ENCODE assay signal across 18 cellular contexts in the genomic region with DNA sequence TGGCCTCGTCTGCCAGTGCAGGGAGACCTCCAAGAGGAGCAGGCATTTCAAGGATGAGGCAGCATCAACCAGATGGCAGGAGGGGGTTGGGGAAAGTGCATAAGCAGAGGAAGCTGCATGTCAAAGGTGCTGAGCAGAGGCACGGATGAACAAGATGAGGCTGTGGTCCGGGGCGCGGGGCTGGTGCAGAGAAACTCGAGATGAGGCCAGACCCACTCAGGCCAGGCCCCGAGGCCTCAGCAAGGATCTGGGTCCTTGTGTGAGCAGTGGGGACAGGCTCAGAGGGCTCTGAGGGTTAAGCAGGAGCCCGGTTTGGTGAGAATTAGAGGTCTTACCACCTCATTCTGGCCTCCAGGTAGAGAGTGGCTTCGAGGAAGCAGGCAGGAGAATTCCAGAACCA.
DNase-seq lines count a peak whose midpoint lies in the region; ATAC-seq and TF ChIP-seq lines count a peak whose summit lies in the region.
"Had no signal": no experiment of that assay in that cellular context is flagged by ENCODE, and none has a peak within 500 bp of the region (broad histone marks: within the 10 kb centered on the region; RNA-seq: fewer than 3 reads in every experiment).

No MANE protein-coding gene starts in this region.

- H3K27me3 ChIP-seq in SK-N-SH (ENCODE audit: insufficient read depth) (no peaks in the 10 kb centered on the region), DND-41 (ENCODE audit: insufficient read depth, low read length, poor library complexity) (no peaks in the 10 kb centered on the region)
- H3K27me3 ChIP-seq: BLaER1 had no signal

- peak overlapping the region; percentile 46 to 52 for H3K27ac Mint-ChIP-seq in effector memory CD8-positive, alpha-beta T cell

- TF ChIP-seq CTCF in SK-N-SH (IDR thresholded peaks at IDR 0.05) (no peak), DND-41 (IDR thresholded peaks at IDR 0.05; ENCODE audit: borderline replicate concordance, extremely low read depth, low read length, poor library complexity, severe bottlenecking) (no peak), foreskin fibroblast (IDR thresholded peaks at IDR 0.05; ENCODE audit: low read depth, low read length) (no peak)

- WGBS in SK-N-SH (ENCODE audit: low lambda C conversion rate), result 67% methylated on average over 9 of the region's 9 CpGs

- no peaks in the 10 kb centered on the region for H3K36me3 ChIP-seq in SK-N-SH (replicated peaks in 1 of 2; ENCODE audit: control insufficient read depth in 1 of 2, insufficient read depth in 2 of 2, low read length in 1 of 2)
- no peaks in the 10 kb centered on the region for H3K36me3 ChIP-seq in DND-41 (ENCODE audit: insufficient read depth, low read length)
- H3K36me3 ChIP-seq: BLaER1 had no signal

- H3K9me3 Mint-ChIP-seq in effector memory CD8-positive, alpha-beta T cell, result no peaks in the 10 kb centered on the region
- H3K9me3 Mint-ChIP-seq: CD8-positive, alpha-beta memory T cell had no signal

- H3K9me2 ChIP-seq in SK-N-SH, result no peaks in the 10 kb centered on the region

- no peak for DNase-seq in SK-N-SH
- DNase-seq in DND-41, result peak; percentile 77
- DNase-seq in NCI-H524 treated with DMSO at 0.1 percent for 48 hours (lab: John Stamatoyannopoulos, UW), result peak; percentile 19
- DNase-seq in effector memory CD8-positive, alpha-beta T cell, result no peak
- DNase-seq in NCI-H446 treated with DMSO at 0.1 percent for 48 hours (lab: John Stamatoyannopoulos, UW), result no peak
- no peak for DNase-seq in foreskin fibroblast
- DNase-seq in occipital lobe (lab: John Stamatoyannopoulos, UW), result no peak
- DNase-seq: CD8-positive, alpha-beta memory T cell; GDM1; HCEC 1CT; MV-4-11; NCI-H2081; RPMI8226; SIG-M5 had no signal

- H4K20me1 ChIP-seq in SK-N-SH (ENCODE audit: insufficient read depth) (no peaks in the 10 kb centered on the region), DND-41 (ENCODE audit: insufficient read depth, low read length) (no peaks in the 10 kb centered on the region)
- H4K20me1 ChIP-seq: BLaER1 had no signal

- POLR2A ChIA-PET in SK-N-SH (lab: Yijun Ruan, JAX), result no interaction called here

- TF ChIP-seq RAD21 in SK-N-SH (IDR thresholded peaks at IDR 0.05; ENCODE audit: low read length), result no peak

- no peaks in the 10 kb centered on the region for H3K36me3 Mint-ChIP-seq in effector memory CD8-positive, alpha-beta T cell (ENCODE audit: insufficient read depth)
- H3K36me3 Mint-ChIP-seq: CD8-positive, alpha-beta memory T cell had no signal

- H3K79me2 ChIP-seq in SK-N-SH (ENCODE audit: insufficient read depth) (no peaks in the 10 kb centered on the region), DND-41 (ENCODE audit: insufficient read depth, low read length) (no peaks in the 10 kb centered on the region)

- H3K9me3 ChIP-seq in SK-N-SH, result no peaks in the 10 kb centered on the region
- no peaks in the 10 kb centered on the region for H3K9me3 ChIP-seq in DND-41 (ENCODE audit: insufficient read depth, low read length, severe bottlenecking)
- H3K9me3 ChIP-seq: BLaER1 had no signal

- no peaks in the 10 kb centered on the region; a peak in 1 of 4 replicates for H3K4me1 ChIP-seq in SK-N-SH (ENCODE audit: control insufficient read depth in 1 of 2, insufficient read depth in 2 of 2, low read depth in 1 of 2, low read length in 1 of 2)
- H3K4me1 ChIP-seq in DND-41 (ENCODE audit: insufficient read depth, low read length), result peaks cover 59% of the 10 kb centered on the region

- H3K27me3 Mint-ChIP-seq in effector memory CD8-positive, alpha-beta T cell, result no peaks in the 10 kb centered on the region
- H3K27me3 Mint-ChIP-seq: CD8-positive, alpha-beta memory T cell had no signal

- CTCF ChIA-PET in SK-N-SH (lab: Yijun Ruan, JAX), result interaction anchor here (0.5 kb wide), 1 partner anchor 806 kb away, joined by 3 read pairs; no protein-coding TSS in a partner anchor

- ATAC-seq in SK-N-SH treated with all-trans-retinoic acid at 6 μM for 48 hours, result no peak
- ATAC-seq in DND-41 (ENCODE audit: insufficient read depth, low read depth), result peak; percentile 66
- ATAC-seq in effector memory CD8-positive, alpha-beta T cell (replicated peaks), result no peak
- ATAC-seq: GM12878, K562 had no signal

- H3K4me2 ChIP-seq in SK-N-SH, result no peak overlapping the region
- H3K4me2 ChIP-seq in DND-41 (ENCODE audit: insufficient read depth, low read length), result peak overlapping the region; percentile 31
- H3K4me2 ChIP-seq: BLaER1 had no signal

- H3K9ac ChIP-seq in SK-N-SH, result no peak overlapping the region
- peak overlapping the region; percentile 54 for H3K9ac ChIP-seq in DND-41 (ENCODE audit: low read depth, low read length)
- H3K9ac ChIP-seq: BLaER1 had no signal

- no peaks in the 10 kb centered on the region for H3F3A ChIP-seq in SK-N-SH (replicated peaks; ENCODE audit: insufficient read depth)

- peaks cover 0 to 10% of the 10 kb centered on the region in 2 donors for H3K4me1 Mint-ChIP-seq in effector memory CD8-positive, alpha-beta T cell (ENCODE audit: low read depth in 2 of 2)

- H3K4me3 ChIP-seq in SK-N-SH (ENCODE audit: low read depth in 2 of 2, low read length in 1 of 2) (no peak overlapping the region), DND-41 (ENCODE audit: low read depth in 1 of 2, low read length in 2 of 2) (peak overlapping the region in 1 of 2 experiments; percentile 21; a peak in 1 of 4 replicates), foreskin fibroblast (ENCODE audit: low read depth in 1 of 2, low read length in 2 of 2) (no peak overlapping the region)
- H3K4me3 ChIP-seq: BLaER1, GM12878, K562 had no signal

- H3K27ac ChIP-seq in SK-N-SH (ENCODE audit: low read depth in 2 of 2, low read length in 1 of 2) (no peak overlapping the region), DND-41 (ENCODE audit: low read length) (peak overlapping the region; percentile 85)
- H3K27ac ChIP-seq: BLaER1 had no signal

- H2AFZ ChIP-seq in SK-N-SH (ENCODE audit: low read depth), result no peak overlapping the region
- peak overlapping the region; percentile 13; the same call in 1 of the 2 replicates for H2AFZ ChIP-seq in DND-41 (ENCODE audit: low read depth, low read length)

- TF ChIP-seq EP300 in SK-N-SH (IDR thresholded peaks at IDR 0.05; ENCODE audit: borderline replicate concordance in 1 of 2, low read depth in 1 of 2, low read length in 1 of 2), result no peak

- H3K4me3 Mint-ChIP-seq in effector memory CD8-positive, alpha-beta T cell, result peak overlapping the region in 1 of 2 donors; percentile 4

TF ChIP-seq in SK-N-SH treated with all-trans-retinoic acid at 6 μM for 48 hours, 23 proteins besides CTCF, POLR2A, EP300 and RAD21:
- TF ChIP-seq, protein P1, sequence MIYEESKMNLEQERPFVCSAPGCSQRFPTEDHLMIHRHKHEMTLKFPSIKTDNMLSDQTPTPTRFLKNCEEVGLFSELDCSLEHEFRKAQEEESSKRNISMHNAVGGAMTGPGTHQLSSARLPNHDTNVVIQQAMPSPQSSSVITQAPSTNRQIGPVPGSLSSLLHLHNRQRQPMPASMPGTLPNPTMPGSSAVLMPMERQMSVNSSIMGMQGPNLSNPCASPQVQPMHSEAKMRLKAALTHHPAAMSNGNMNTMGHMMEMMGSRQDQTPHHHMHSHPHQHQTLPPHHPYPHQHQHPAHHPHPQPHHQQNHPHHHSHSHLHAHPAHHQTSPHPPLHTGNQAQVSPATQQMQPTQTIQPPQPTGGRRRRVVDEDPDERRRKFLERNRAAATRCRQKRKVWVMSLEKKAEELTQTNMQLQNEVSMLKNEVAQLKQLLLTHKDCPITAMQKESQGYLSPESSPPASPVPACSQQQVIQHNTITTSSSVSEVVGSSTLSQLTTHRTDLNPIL (CRISPR knock-in tag; IDR thresholded peaks at IDR 0.05; ENCODE audit: low read depth), result no peak
- TF ChIP-seq ZFP3 (CRISPR knock-in tag; IDR thresholded peaks at IDR 0.05), result 0 out of 2 replicates have a peak, but pooled peaks have one; percentile 39

TF ChIP-seq in SK-N-SH, 30 proteins besides CTCF, POLR2A, EP300 and RAD21:
- TF ChIP-seq ELF1 (IDR thresholded peaks at IDR 0.05), result no peak
- TF ChIP-seq RCOR1 (IDR thresholded peaks at IDR 0.05; ENCODE audit: low read length), result no peak
- no peak for TF ChIP-seq RFX5 (IDR thresholded peaks at IDR 0.05; ENCODE audit: low read length)
- TF ChIP-seq, protein P2, sequence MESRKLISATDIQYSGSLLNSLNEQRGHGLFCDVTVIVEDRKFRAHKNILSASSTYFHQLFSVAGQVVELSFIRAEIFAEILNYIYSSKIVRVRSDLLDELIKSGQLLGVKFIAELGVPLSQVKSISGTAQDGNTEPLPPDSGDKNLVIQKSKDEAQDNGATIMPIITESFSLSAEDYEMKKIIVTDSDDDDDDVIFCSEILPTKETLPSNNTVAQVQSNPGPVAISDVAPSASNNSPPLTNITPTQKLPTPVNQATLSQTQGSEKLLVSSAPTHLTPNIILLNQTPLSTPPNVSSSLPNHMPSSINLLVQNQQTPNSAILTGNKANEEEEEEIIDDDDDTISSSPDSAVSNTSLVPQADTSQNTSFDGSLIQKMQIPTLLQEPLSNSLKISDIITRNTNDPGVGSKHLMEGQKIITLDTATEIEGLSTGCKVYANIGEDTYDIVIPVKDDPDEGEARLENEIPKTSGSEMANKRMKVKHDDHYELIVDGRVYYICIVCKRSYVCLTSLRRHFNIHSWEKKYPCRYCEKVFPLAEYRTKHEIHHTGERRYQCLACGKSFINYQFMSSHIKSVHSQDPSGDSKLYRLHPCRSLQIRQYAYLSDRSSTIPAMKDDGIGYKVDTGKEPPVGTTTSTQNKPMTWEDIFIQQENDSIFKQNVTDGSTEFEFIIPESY (IDR thresholded peaks at IDR 0.05; ENCODE audit: borderline replicate concordance, low read depth), result no peak
- TF ChIP-seq RXRA (IDR thresholded peaks at IDR 0.05; ENCODE audit: borderline replicate concordance, low read depth), result no peak
- TF ChIP-seq MXI1 (IDR thresholded peaks at IDR 0.05; ENCODE audit: low read depth, low read length), result no peak
- TF ChIP-seq JUND (IDR thresholded peaks at IDR 0.05), result no peak
- no peak for TF ChIP-seq TAF1 (IDR thresholded peaks at IDR 0.05; ENCODE audit: borderline replicate concordance, low read depth, low read length)
- TF ChIP-seq FOSL2 (IDR thresholded peaks at IDR 0.05; ENCODE audit: borderline replicate concordance, low read depth), result no peak

Comparison
In these comparisons a context has a peak if more than half of its experiments do, and no peak if none do; other contexts are left out.
1. DNase-seq: peak in DND-41 (single experiment) and NCI-H524 treated with DMSO at 0.1 percent for 48 hours (single experiment); none in SK-N-SH (single experiment), effector memory CD8-positive, alpha-beta T cell (0 of 3), NCI-H446 treated with DMSO at 0.1 percent for 48 hours (single experiment), foreskin fibroblast (0 of 2) and occipital lobe (single experiment).